In the genomic region with DNA sequence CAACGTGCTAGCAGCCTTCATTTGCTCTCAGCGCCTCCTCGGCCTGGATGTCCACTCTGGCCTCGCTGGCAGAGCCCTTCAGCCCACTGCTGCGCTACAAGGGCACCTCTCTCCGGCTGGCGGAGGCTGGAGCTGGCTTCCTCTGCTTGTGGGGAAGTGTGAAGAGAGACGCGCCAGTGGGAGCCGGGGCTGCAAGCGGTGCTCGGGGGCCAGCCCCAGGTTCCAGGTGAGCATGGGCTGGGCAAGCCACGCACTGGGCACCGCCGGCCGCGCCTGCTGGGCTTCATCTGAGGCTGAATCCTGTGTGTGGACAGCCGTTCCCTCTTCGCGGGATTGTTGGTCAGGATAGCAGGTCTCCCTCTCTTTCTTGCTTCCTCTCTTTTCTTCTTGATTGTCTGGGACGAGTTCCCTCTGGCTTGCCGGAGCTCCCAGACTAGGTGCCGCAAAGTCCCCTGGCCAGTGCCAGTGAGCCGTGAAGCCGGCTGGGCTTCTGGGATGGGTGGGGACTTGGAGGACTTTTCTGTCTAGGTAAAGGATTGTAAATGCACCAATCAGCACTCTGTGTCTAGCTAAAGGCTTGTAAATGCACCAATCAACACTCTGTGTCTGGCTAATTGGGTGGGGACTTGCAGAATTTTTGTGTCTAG, we compare ENCODE assay signal across 29 cellular contexts.
"Had no signal": no experiment of that assay in that cellular context is flagged by ENCODE, and none has a peak within 500 bp of the region (broad histone marks: within the 10 kb centered on the region; RNA-seq: fewer than 3 reads in every experiment).

No MANE protein-coding gene starts in this region.

- H3K36me3 Mint-ChIP-seq: naive thymus-derived CD8-positive, alpha-beta T cell; neural progenitor cell had no signal

- H3K27me3 Mint-ChIP-seq: naive thymus-derived CD8-positive, alpha-beta T cell had no signal

- H3K9me3 Mint-ChIP-seq: central memory CD8-positive, alpha-beta T cell had no signal

- H3K27ac Mint-ChIP-seq: naive thymus-derived CD8-positive, alpha-beta T cell; neural progenitor cell had no signal

- H3K27me3 ChIP-seq: cardiac muscle cell, esophagus muscularis mucosa, foreskin keratinocyte, gastroesophageal sphincter, heart left ventricle, neural progenitor cell, right lobe of liver, upper lobe of left lung had no signal

- FAIRE-seq: endothelial cell of umbilical vein, islet of Langerhans, small intestine, urothelium cell line had no signal

- H3K4me1 Mint-ChIP-seq: central memory CD8-positive, alpha-beta T cell; naive thymus-derived CD8-positive, alpha-beta T cell; neural progenitor cell had no signal

- H3K27ac ChIP-seq: cardiac muscle cell, coronary artery, esophagus muscularis mucosa, foreskin keratinocyte, gastroesophageal sphincter, heart left ventricle, neural progenitor cell, right lobe of liver, stomach, thyroid gland, upper lobe of left lung had no signal

- H3K36me3 ChIP-seq: cardiac muscle cell, esophagus muscularis mucosa, gastroesophageal sphincter, heart left ventricle, neural progenitor cell, right lobe of liver, stomach, thyroid gland, upper lobe of left lung had no signal

- H3K4me3 Mint-ChIP-seq: central memory CD8-positive, alpha-beta T cell; naive thymus-derived CD8-positive, alpha-beta T cell; neural progenitor cell had no signal

- ATAC-seq: foreskin keratinocyte; gastroesophageal sphincter; heart left ventricle; left lobe of liver; naive thymus-derived CD8-positive, alpha-beta T cell; right lobe of liver had no signal

- H3K4me1 ChIP-seq: esophagus muscularis mucosa, foreskin keratinocyte, gastroesophageal sphincter, heart left ventricle, neural progenitor cell, right lobe of liver, stomach, thyroid gland, upper lobe of left lung had no signal

- H3K9me3 ChIP-seq: esophagus muscularis mucosa, gastroesophageal sphincter, heart left ventricle, right lobe of liver, thyroid gland, upper lobe of left lung had no signal

- DNase-seq: dermis blood vessel endothelial cell; effector memory CD4-positive, alpha-beta T cell; foreskin keratinocyte; hippocampal formation; mammary epithelial cell; mesendoderm; retina; small intestine; stimulated activated CD4-positive, alpha-beta T cell treated with anti-CD3 and anti-CD28 coated beads, Interleukin-12 subunit alpha, Interleukin-12 subunit beta, amount 100 ng/mL, for 4 hours; stimulated activated CD4-positive, alpha-beta T cell treated with anti-CD3 and anti-CD28 coated beads, Interleukin-1b, Interleukin-23, amount 100 ng/mL, for 48 hours; stimulated activated CD4-positive, alpha-beta T cell treated with anti-CD3 and anti-CD28 coated beads, Interleukin-4, amount 100 ng/mL, for 1 hour; stimulated activated CD8-positive, alpha-beta memory T cell treated with anti-CD3 and anti-CD28 coated beads, Interleukin-4, amount 100 ng/mL, for 48 hours; stimulated activated naive CD4-positive, alpha-beta T cell; stomach; thyroid gland had no signal

- H3K4me3 ChIP-seq: cardiac muscle cell, coronary artery, esophagus muscularis mucosa, gastroesophageal sphincter, heart left ventricle, neural progenitor cell, right lobe of liver, stomach, thyroid gland, upper lobe of left lung had no signal
